ENCODE assay signal across 8 cellular contexts in genomic region chr11:124740277-124740882, GRCh38. TPM values are rescaled to one million over a fixed set of nuclear protein-coding genes. Genes with fewer than 3 reads are reported as not detected.
DNase-seq lines count a peak whose midpoint lies in the region; ATAC-seq and TF ChIP-seq lines count a peak whose summit lies in the region.

No MANE protein-coding gene starts in this region.

- H3K4me1 Mint-ChIP-seq in activated naive CD8-positive, alpha-beta T cell treated with anti-CD3 and anti-CD28 coated beads, Interleukin-2, amount 10 ng/mL, durations not matched to agents 7 days and 5 days, result peaks cover 21% of the 10 kb centered on the region

- H3K9me3 Mint-ChIP-seq in activated naive CD8-positive, alpha-beta T cell treated with anti-CD3 and anti-CD28 coated beads, Interleukin-2, amount 10 ng/mL, durations not matched to agents 7 days and 5 days, result no peaks in the 10 kb centered on the region

- peaks cover 88% of the 10 kb centered on the region for H3K27me3 ChIP-seq in iPS-18a (ENCODE audit: control insufficient read depth, insufficient read depth, low read length)

- H3K4me3 Mint-ChIP-seq in activated naive CD8-positive, alpha-beta T cell treated with anti-CD3 and anti-CD28 coated beads, Interleukin-2, amount 10 ng/mL, durations not matched to agents 7 days and 5 days, result peak overlapping the region; percentile 70

- H3K27ac Mint-ChIP-seq in activated naive CD8-positive, alpha-beta T cell treated with anti-CD3 and anti-CD28 coated beads, Interleukin-2, amount 10 ng/mL, durations not matched to agents 7 days and 5 days, result no peak overlapping the region

- POLR2A ChIA-PET in RWPE1 (lab: Yijun Ruan, JAX; ENCODE audit: low non-redundant PET), result no interaction called here
- POLR2A ChIA-PET in activated naive CD8-positive, alpha-beta T cell treated with anti-CD3 and anti-CD28 coated beads, Interleukin-2, amount 10 ng/mL, durations not matched to agents 7 days and 5 days (lab: Charles Lee), result interaction anchor here (0.6 to 2.4 kb wide), 3 partner anchors 21 to 67 kb away, joined by 3 to 11 read pairs (median 3); partner anchors contain the start of genes MSANTD2, SIAE and SPA17

- H3K4me3 ChIP-seq in AG10803 (ENCODE audit: low read length), result peak overlapping the region; percentile 52
- peak overlapping the region; percentile 56 for H3K4me3 ChIP-seq in iPS-18a (ENCODE audit: low read length)

- H3K9me3 ChIP-seq in iPS-18a (ENCODE audit: control insufficient read depth, low read depth, low read length), result no peaks in the 10 kb centered on the region

- H3K4me1 ChIP-seq in iPS-18a (ENCODE audit: control insufficient read depth, low read depth, low read length), result peaks cover 12% of the 10 kb centered on the region

- peaks cover 43% of the 10 kb centered on the region for H3K27me3 Mint-ChIP-seq in activated naive CD8-positive, alpha-beta T cell treated with anti-CD3 and anti-CD28 coated beads, Interleukin-2, amount 10 ng/mL, durations not matched to agents 7 days and 5 days

- CTCF ChIA-PET in RWPE1 (lab: Yijun Ruan, JAX), result interaction anchor here (0.6 to 1.2 kb wide), 6 partner anchors 11 to 129 kb away, joined by 3 to 4 read pairs (median 4); no protein-coding TSS in a partner anchor

- no peak overlapping the region for H3K9ac ChIP-seq in iPS-18a (ENCODE audit: low read length)

- peak; percentile 31 for ATAC-seq in GM19035 (IDR thresholded peaks at IDR 0.05; ENCODE audit: unreplicated experiment)
- peak; percentile 50 for ATAC-seq in HG03196 (IDR thresholded peaks at IDR 0.05; ENCODE audit: unreplicated experiment)
- peak; percentile 34 for ATAC-seq in activated naive CD8-positive, alpha-beta T cell treated with anti-CD3 and anti-CD28 coated beads, Interleukin-2, amount 10 ng/mL, durations not matched to agents 7 days and 5 days (ENCODE audit: low read depth)

- H3K36me3 Mint-ChIP-seq in activated naive CD8-positive, alpha-beta T cell treated with anti-CD3 and anti-CD28 coated beads, Interleukin-2, amount 10 ng/mL, durations not matched to agents 7 days and 5 days, result no peaks in the 10 kb centered on the region

- H3K36me3 ChIP-seq in iPS-18a (ENCODE audit: control insufficient read depth, low read depth, low read length), result no peaks in the 10 kb centered on the region

- no peak for DNase-seq in AG10803 (ENCODE audit: low read depth)
- no peak for DNase-seq in RWPE1 (ENCODE audit: low spot score)
- peak; percentile 57 for DNase-seq in activated naive CD8-positive, alpha-beta T cell treated with anti-CD3 and anti-CD28 coated beads, Interleukin-2, amount 10 ng/mL, durations not matched to agents 7 days and 5 days
- peak; percentile 30 to 38 for DNase-seq in stimulated activated CD4-positive, alpha-beta T cell treated with anti-CD3 and anti-CD28 coated beads, Interleukin-1b, Interleukin-23, amount 100 ng/mL, for 4 hours (ENCODE audit: low read depth in 2 of 2)
- no peak for DNase-seq in dedifferentiated amniotic fluid mesenchymal stem cell (ENCODE audit: extremely low spot score)

- H3K27ac ChIP-seq in RWPE1 (no peak overlapping the region), iPS-18a (ENCODE audit: low read length) (no peak overlapping the region)

- TF ChIP-seq CTCF in AG10803 (conservative IDR thresholded peaks at IDR 0.05; ENCODE audit: low read length) (peak; percentile 35), RWPE1 (conservative IDR thresholded peaks at IDR 0.05; ENCODE audit: low read depth) (peak; percentile 52)

RNA-seq across cellular contexts. Expression of gene NRGN, which starts 0.6 kb away (rescaled TPM):
- total RNA-seq in activated naive CD8-positive, alpha-beta T cell treated with anti-CD3 and anti-CD28 coated beads, Interleukin-2, amount 10 ng/mL, durations not matched to agents 7 days and 5 days, result 1 to 10 TPM; 4.0 to 5.3 TPM

RNA-seq across cellular contexts. Expression of gene VSIG2, which starts 11.7 kb away (rescaled TPM):
- total RNA-seq in activated naive CD8-positive, alpha-beta T cell treated with anti-CD3 and anti-CD28 coated beads, Interleukin-2, amount 10 ng/mL, durations not matched to agents 7 days and 5 days, result under 1 TPM in 1 of 2 experiments, not detected in 1; 0.34 TPM

RNA-seq across cellular contexts. Expression of gene ESAM, which starts 21.7 kb away (rescaled TPM):
- under 1 TPM; 0.91 to 0.97 TPM for total RNA-seq in activated naive CD8-positive, alpha-beta T cell treated with anti-CD3 and anti-CD28 coated beads, Interleukin-2, amount 10 ng/mL, durations not matched to agents 7 days and 5 days

RNA-seq across cellular contexts. Expression of gene MSANTD2, which starts 59.8 kb away (rescaled TPM):
- total RNA-seq in activated naive CD8-positive, alpha-beta T cell treated with anti-CD3 and anti-CD28 coated beads, Interleukin-2, amount 10 ng/mL, durations not matched to agents 7 days and 5 days, result 10 to 100 TPM; 13.1 to 13.5 TPM

Comparison
In these comparisons a context has a peak if more than half of its experiments do, and no peak if none do; other contexts are left out.
1. DNase-seq: peak in activated naive CD8-positive, alpha-beta T cell treated with anti-CD3 and anti-CD28 coated beads, Interleukin-2, amount 10 ng/mL, durations not matched to agents 7 days and 5 days (single experiment) and stimulated activated CD4-positive, alpha-beta T cell treated with anti-CD3 and anti-CD28 coated beads, Interleukin-1b, Interleukin-23, amount 100 ng/mL, for 4 hours (2 of 2); none in AG10803 (single experiment), RWPE1 (single experiment) and dedifferentiated amniotic fluid mesenchymal stem cell (single experiment).
2. Peak in every context shown above with its lines, with median percentiles within 50 percentile points of each other: ATAC-seq.